33 cellular contexts compared by ENCODE assay signal in the genomic region with DNA sequence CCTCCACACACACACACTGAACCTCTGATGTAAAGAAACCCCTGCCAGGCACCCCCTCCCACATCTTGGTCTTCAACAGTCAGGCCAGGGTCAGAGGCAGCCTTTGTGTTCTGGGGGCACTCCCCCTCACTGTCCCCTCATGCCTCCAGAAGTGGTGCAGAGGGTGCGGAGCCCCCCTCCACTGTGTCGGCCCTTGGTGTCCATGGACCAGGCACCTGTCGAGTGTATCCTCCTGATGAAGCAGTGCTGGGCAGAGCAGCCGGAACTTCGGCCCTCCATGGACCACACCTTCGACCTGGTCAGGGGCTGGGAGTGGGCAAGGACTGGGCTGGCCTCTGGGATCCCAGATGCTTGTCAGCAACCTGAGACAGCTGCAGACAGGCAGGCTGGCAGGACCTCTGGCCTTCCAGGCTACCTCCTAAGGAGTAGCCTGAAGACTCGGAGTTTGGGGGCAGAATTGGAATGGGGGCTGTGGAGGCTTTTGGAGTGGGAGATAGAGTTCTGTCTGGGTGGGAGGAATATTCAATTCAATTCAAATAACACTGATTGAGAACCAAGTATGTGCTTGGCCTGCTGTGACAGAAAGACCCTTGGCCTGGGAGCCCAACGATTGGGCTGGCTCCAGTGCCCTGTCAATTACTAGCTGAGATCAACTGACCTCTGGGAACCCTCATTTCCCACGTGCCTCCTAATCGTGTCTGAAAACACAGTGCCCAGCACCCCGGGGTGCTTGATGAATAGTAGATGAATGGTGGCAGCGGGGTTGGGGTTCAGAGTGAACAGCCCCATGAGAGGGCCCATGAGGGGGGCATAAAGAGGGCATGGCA. TPM values are rescaled to one million over a fixed set of nuclear protein-coding genes. Genes with fewer than 3 reads are reported as not detected.
"Had no signal": no experiment of that assay in that cellular context is flagged by ENCODE, and none has a peak within 500 bp of the region (broad histone marks: within the 10 kb centered on the region; RNA-seq: fewer than 3 reads in every experiment).

No MANE protein-coding gene starts in this region.

- H3K4me3 ChIP-seq: right lobe of liver, stomach, thyroid gland had no signal

- H3K9me3 Mint-ChIP-seq: activated CD4-positive, alpha-beta memory T cell treated with anti-CD3 and anti-CD28 coated beads, Interleukin-2, amount 10 ng/mL, durations not matched to agents 7 days and 5 days; activated CD4-positive, alpha-beta T cell treated with anti-CD3 and anti-CD28 coated beads, Interleukin-2, amount 10 ng/mL, durations not matched to agents 24 days and 14 days; activated T-cell treated with anti-CD3 and anti-CD28 coated beads, Interleukin-2, amount 50 U/mL, for 24 hours; neural crest cell; stimulated activated naive B cell treated with anti-CD40 and anti-IgM and Interleukin-4, amounts not matched to agents 10 μg/mL and 1 μg/mL and 100 μg/mL, for 72 hours had no signal

- H3K27ac Mint-ChIP-seq: activated CD4-positive, alpha-beta memory T cell treated with anti-CD3 and anti-CD28 coated beads, Interleukin-2, amount 10 ng/mL, durations not matched to agents 7 days and 5 days; activated CD4-positive, alpha-beta T cell treated with anti-CD3 and anti-CD28 coated beads, Interleukin-2, amount 10 ng/mL, durations not matched to agents 24 days and 14 days; activated T-cell treated with anti-CD3 and anti-CD28 coated beads, Interleukin-2, amount 50 U/mL, for 24 hours; naive thymus-derived CD4-positive, alpha-beta T cell; stimulated activated naive B cell treated with anti-CD40 and anti-IgM and Interleukin-4, amounts not matched to agents 10 μg/mL and 1 μg/mL and 100 μg/mL, for 72 hours; T-helper 17 cell had no signal

- DNase-seq: activated CD4-positive, alpha-beta memory T cell treated with anti-CD3 and anti-CD28 coated beads, Interleukin-2, amount 10 ng/mL, durations not matched to agents 7 days and 5 days; activated CD4-positive, alpha-beta T cell treated with anti-CD3 and anti-CD28 coated beads, Interleukin-2, amount 10 ng/mL, durations not matched to agents 24 days and 14 days; activated CD4-positive, CD25-positive, alpha-beta regulatory T cell treated with anti-CD3 and anti-CD28 coated beads, Interleukin-2, amount 50 U/mL, for 72 hours; activated CD8-positive, alpha-beta memory T cell treated with anti-CD3 and anti-CD28 coated beads, Interleukin-2, amount 50 U/mL, for 48 hours; activated gamma-delta T cell; activated naive CD4-positive, alpha-beta T cell treated with anti-CD3 and anti-CD28 coated beads, Interleukin-2, amount 50 U/mL, for 16 hours; activated T-cell treated with anti-CD3 and anti-CD28 coated beads, Interleukin-2, amount 50 U/mL, for 24 hours; amniotic stem cell; caudate nucleus; cortex of kidney; foreskin fibroblast; head of caudate nucleus; hippocampal formation; kidney; left colon; midbrain; naive thymus-derived CD4-positive, alpha-beta T cell; posterior cingulate gyrus; small intestine; stimulated activated CD4-positive, alpha-beta T cell treated with anti-CD3 and anti-CD28 coated beads, Interleukin-1b, Interleukin-23, amount 100 ng/mL, for 48 hours; stimulated activated CD4-positive, alpha-beta T cell treated with anti-CD3 and anti-CD28 coated beads, Interleukin-4, amount 100 ng/mL, for 4 hours; stimulated activated CD8-positive, alpha-beta memory T cell treated with anti-CD3 and anti-CD28 coated beads, Interleukin-4, amount 100 ng/mL, for 48 hours; stimulated activated naive B cell treated with anti-CD40 and anti-IgM and Interleukin-4, amounts not matched to agents 10 μg/mL and 1 μg/mL and 100 μg/mL, for 72 hours; stomach; T-helper 17 cell; T1000; thyroid gland had no signal

- H3K9me3 ChIP-seq: right lobe of liver, stomach, thyroid gland had no signal

- H3K27ac ChIP-seq: right lobe of liver, stomach, thyroid gland had no signal

- H3K36me3 Mint-ChIP-seq: naive thymus-derived CD4-positive, alpha-beta T cell; stimulated activated naive B cell treated with anti-CD40 and anti-IgM and Interleukin-4, amounts not matched to agents 10 μg/mL and 1 μg/mL and 100 μg/mL, for 72 hours had no signal

- H3K27me3 ChIP-seq: right lobe of liver, thyroid gland had no signal

- H3K4me3 Mint-ChIP-seq: activated CD4-positive, alpha-beta memory T cell treated with anti-CD3 and anti-CD28 coated beads, Interleukin-2, amount 10 ng/mL, durations not matched to agents 7 days and 5 days; activated CD4-positive, alpha-beta T cell treated with anti-CD3 and anti-CD28 coated beads, Interleukin-2, amount 10 ng/mL, durations not matched to agents 24 days and 14 days; activated T-cell treated with anti-CD3 and anti-CD28 coated beads, Interleukin-2, amount 50 U/mL, for 24 hours; neural crest cell; stimulated activated naive B cell treated with anti-CD40 and anti-IgM and Interleukin-4, amounts not matched to agents 10 μg/mL and 1 μg/mL and 100 μg/mL, for 72 hours had no signal

- H3K36me3 ChIP-seq: right lobe of liver, stomach, thyroid gland had no signal

- ATAC-seq: esophagus mucosa; left colon; naive thymus-derived CD4-positive, alpha-beta T cell; right lobe of liver; T-helper 17 cell had no signal

- FAIRE-seq: endothelial cell of umbilical vein, kidney, small intestine had no signal

RNA-seq across cellular contexts. Expression of a gene that starts 11.5 kb away (rescaled TPM):
- total RNA-seq: activated CD4-positive, alpha-beta memory T cell treated with anti-CD3 and anti-CD28 coated beads, Interleukin-2, amount 10 ng/mL, durations not matched to agents 7 days and 5 days; activated CD4-positive, alpha-beta T cell treated with anti-CD3 and anti-CD28 coated beads, Interleukin-2, amount 10 ng/mL, durations not matched to agents 24 days and 14 days; chondrocyte; endothelial cell of umbilical vein; left colon; neural crest cell; renal cortical epithelial cell; stomach; thyroid gland had no signal

RNA-seq across cellular contexts. Expression of a gene that starts 24.9 kb away (rescaled TPM):
- total RNA-seq: activated CD4-positive, alpha-beta memory T cell treated with anti-CD3 and anti-CD28 coated beads, Interleukin-2, amount 10 ng/mL, durations not matched to agents 7 days and 5 days; activated CD4-positive, alpha-beta T cell treated with anti-CD3 and anti-CD28 coated beads, Interleukin-2, amount 10 ng/mL, durations not matched to agents 24 days and 14 days; chondrocyte; endothelial cell of umbilical vein; neural crest cell; T-helper 17 cell had no signal
